ENCODE assay signal across 8 cellular contexts in the genomic region with DNA sequence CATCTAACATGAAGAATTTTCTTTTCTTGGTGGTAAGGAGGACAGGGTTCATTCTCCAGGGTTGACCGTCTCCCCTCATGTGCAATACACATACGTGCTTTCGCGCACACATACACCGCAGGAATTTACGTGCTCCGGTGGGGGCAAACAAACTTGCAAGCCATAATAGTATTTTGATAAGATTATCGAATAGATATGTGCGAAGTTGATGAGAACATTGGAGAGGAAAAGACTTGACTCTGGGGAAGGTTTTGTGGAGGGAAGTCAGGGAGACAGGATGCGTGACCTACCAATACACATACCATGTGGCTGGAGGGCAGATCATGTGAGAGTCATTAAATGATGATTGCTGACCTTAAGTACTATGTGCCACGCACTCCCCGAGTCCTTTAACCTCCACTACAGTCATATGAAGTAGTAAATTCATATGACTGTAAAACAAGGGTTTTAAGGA. TPM values are rescaled to one million over a fixed set of nuclear protein-coding genes. Genes with fewer than 3 reads are reported as not detected.
DNase-seq lines count a peak whose midpoint lies in the region; ATAC-seq and TF ChIP-seq lines count a peak whose summit lies in the region.

No MANE protein-coding gene starts in this region.

- peak overlapping the region; percentile 96 for H3K4me2 ChIP-seq in PC-3 (ENCODE audit: low read length)

- BruUV-seq in PC-3 (replicated peaks; lab: Mats Ljungman, UMichigan) = no TSS peak

- H3K27ac ChIP-seq in 22Rv1 = peak overlapping the region; percentile 56
- 0 out of 2 replicates have a peak overlapping the region, but pooled peaks have one; percentile 10 for H3K27ac ChIP-seq in PC-3 (ENCODE audit: low read length)
- no peak overlapping the region for H3K27ac ChIP-seq in duodenal mucosa (ENCODE audit: low read depth, low read length)

- H3K9me3 Mint-ChIP-seq in natural killer cell treated with Interleukin-12 subunit alpha and Interleukin-12 subunit beta and Interleukin-15 and Interleukin-18, amount 100 ng/mL, for 72 hours = no peaks in the 10 kb centered on the region

- H3K36me3 Mint-ChIP-seq in natural killer cell treated with Interleukin-12 subunit alpha and Interleukin-12 subunit beta and Interleukin-15 and Interleukin-18, amount 100 ng/mL, for 72 hours = no peaks in the 10 kb centered on the region

- H2AFZ ChIP-seq in PC-3 (ENCODE audit: low read length) = peak overlapping the region; percentile 100

- H3K27me3 ChIP-seq in PC-3 (ENCODE audit: low read length) (no peaks in the 10 kb centered on the region), duodenal mucosa (ENCODE audit: control insufficient read depth in 1 of 2, insufficient read depth in 2 of 2, low read length in 2 of 2) (no peaks in the 10 kb centered on the region)

- H3K9ac ChIP-seq in PC-3 (ENCODE audit: low read length) (peak overlapping the region; percentile 88), duodenal mucosa (ENCODE audit: low read depth in 1 of 2, low read length in 2 of 2) (peak overlapping the region; percentile 77 to 79)

- no peaks in the 10 kb centered on the region for H3K27me3 Mint-ChIP-seq in natural killer cell treated with Interleukin-12 subunit alpha and Interleukin-12 subunit beta and Interleukin-15 and Interleukin-18, amount 100 ng/mL, for 72 hours

- H3F3A ChIP-seq in PC-3 (ENCODE audit: low read length, unreplicated experiment) = no peaks in the 10 kb centered on the region

- TF ChIP-seq CTCF in 22Rv1 (IDR thresholded peaks at IDR 0.05) (no peak), PC-3 (conservative IDR thresholded peaks at IDR 0.05; ENCODE audit: low read depth, low read length) (no peak)

- POLR2A ChIA-PET in PC-3 (lab: Charles Lee; ENCODE audit: unreplicated experiment) = interaction anchor here (0.7 kb wide), 1 partner anchor 628 kb away, joined by 3 read pairs; no protein-coding TSS in a partner anchor

- H3K4me1 ChIP-seq in PC-3 (ENCODE audit: insufficient read depth, low read length) (peaks cover 17% of the 10 kb centered on the region), duodenal mucosa (ENCODE audit: control insufficient read depth in 1 of 2, insufficient read depth in 2 of 2, low read length in 2 of 2) (peaks cover 10 to 16% of the 10 kb centered on the region in 2 donors)

- H3K4me1 Mint-ChIP-seq in natural killer cell treated with Interleukin-12 subunit alpha and Interleukin-12 subunit beta and Interleukin-15 and Interleukin-18, amount 100 ng/mL, for 72 hours (ENCODE audit: low read depth in 2 of 2) = peaks cover 24 to 33% of the 10 kb centered on the region in 2 donors

- ATAC-seq in PC-3 (no peak), GM21526 (IDR thresholded peaks at IDR 0.05; ENCODE audit: low FRiP score, unreplicated experiment) (no peak), HG03159 (IDR thresholded peaks at IDR 0.05; ENCODE audit: unreplicated experiment) (no peak)
- peak in 1 of 2 donors; percentile 36 for ATAC-seq in natural killer cell treated with Interleukin-12 subunit alpha and Interleukin-12 subunit beta and Interleukin-15 and Interleukin-18, amount 100 ng/mL, for 72 hours

- no peaks in the 10 kb centered on the region for H3K36me3 ChIP-seq in PC-3 (ENCODE audit: low read depth, low read length)
- H3K36me3 ChIP-seq in duodenal mucosa (ENCODE audit: control insufficient read depth in 1 of 2, insufficient read depth in 2 of 2, low read length in 2 of 2) = no peaks in the 10 kb centered on the region

- DNase-seq in GM04504 (ENCODE audit: low read depth) = peak; percentile 34
- DNase-seq in PC-3 = peak; percentile 13
- no peak for DNase-seq in natural killer cell treated with Interleukin-12 subunit alpha and Interleukin-12 subunit beta and Interleukin-15 and Interleukin-18, amount 100 ng/mL, for 72 hours (ENCODE audit: low spot score)
- DNase-seq in amniotic stem cell (lab: John Stamatoyannopoulos, UW) = no peak

- H3K4me3 Mint-ChIP-seq in natural killer cell treated with Interleukin-12 subunit alpha and Interleukin-12 subunit beta and Interleukin-15 and Interleukin-18, amount 100 ng/mL, for 72 hours = peak overlapping the region; percentile 97

- H3K79me2 ChIP-seq in PC-3 (ENCODE audit: low read length) = peaks cover 6% of the 10 kb centered on the region

- no peaks in the 10 kb centered on the region for H4K20me1 ChIP-seq in PC-3 (ENCODE audit: low read length)

- CTCF ChIA-PET in PC-3 (lab: Charles Lee) = no interaction called here

- intact Hi-C loops in PC-3 (cut with micrococcal nuclease) = no loop called here

- H3K27ac Mint-ChIP-seq in natural killer cell treated with Interleukin-12 subunit alpha and Interleukin-12 subunit beta and Interleukin-15 and Interleukin-18, amount 100 ng/mL, for 72 hours = peak overlapping the region; percentile 90 to 97

- H3K4me3 ChIP-seq in PC-3 (ENCODE audit: low read length) (peak overlapping the region; percentile 91), duodenal mucosa (ENCODE audit: low read depth in 1 of 2, low read length in 2 of 2) (peak overlapping the region; percentile 83 to 94)

- no peaks in the 10 kb centered on the region for H3K9me3 ChIP-seq in PC-3 (ENCODE audit: low read length)
- H3K9me3 ChIP-seq in duodenal mucosa (ENCODE audit: control insufficient read depth in 1 of 2, low read length in 2 of 2) = no peaks in the 10 kb centered on the region

- no peaks in the 10 kb centered on the region for H3K9me2 ChIP-seq in PC-3 (replicated peaks; ENCODE audit: low read length)

RNA-seq across cellular contexts. Expression of a gene that starts 0.9 kb away (rescaled TPM):
- 8.6 and 10.8 TPM in 2 replicates for total RNA-seq in PC-3 (2014; rRNA removed)
- 10 to 100 TPM; 31.1 to 67.3 TPM for total RNA-seq in natural killer cell treated with Interleukin-12 subunit alpha and Interleukin-12 subunit beta and Interleukin-15 and Interleukin-18, amount 100 ng/mL, for 72 hours

RNA-seq across cellular contexts. Expression of a gene that starts 4.1 kb away (rescaled TPM):
- total RNA-seq in PC-3 (2014; rRNA removed) = 20.0 and 21.1 TPM in 2 replicates
- 10 to 100 TPM; 25.4 to 38.0 TPM for total RNA-seq in natural killer cell treated with Interleukin-12 subunit alpha and Interleukin-12 subunit beta and Interleukin-15 and Interleukin-18, amount 100 ng/mL, for 72 hours

Comparison
In these comparisons a context has a peak if more than half of its experiments do, and no peak if none do; other contexts are left out.
1. DNase-seq: peak in GM04504 (single experiment) and PC-3 (single experiment); none in natural killer cell treated with Interleukin-12 subunit alpha and Interleukin-12 subunit beta and Interleukin-15 and Interleukin-18, amount 100 ng/mL, for 72 hours (single experiment) and amniotic stem cell (single experiment).